11 cellular contexts compared by ENCODE assay signal in the genomic region with DNA sequence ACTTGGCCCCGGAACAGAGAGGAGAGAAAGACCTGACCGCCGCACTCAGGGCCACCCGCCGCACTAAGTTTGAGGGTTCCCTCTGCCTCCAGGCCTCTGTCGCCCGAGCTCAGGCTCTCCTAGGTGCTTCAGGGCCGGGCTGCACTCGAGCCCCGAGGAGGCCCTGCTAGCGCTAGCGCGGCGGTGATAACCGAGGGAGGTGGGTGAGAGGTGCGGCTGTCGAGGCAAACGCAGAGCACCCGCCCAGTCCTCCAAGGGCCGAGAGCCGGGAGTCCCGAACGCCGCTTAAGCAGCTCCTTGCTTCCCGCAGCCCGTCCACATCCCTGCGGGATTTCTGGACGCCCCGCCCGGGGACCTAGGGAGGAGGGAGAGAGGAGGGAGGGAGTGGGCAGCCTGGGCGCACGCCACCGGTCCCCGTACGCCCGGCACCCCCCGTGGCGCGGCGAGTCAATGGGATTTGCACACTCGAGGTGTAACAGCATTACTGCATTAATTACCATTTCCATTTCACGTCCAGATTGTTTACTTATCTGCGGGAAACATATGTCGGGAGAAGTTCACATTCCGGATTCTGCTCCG. TPM values are rescaled to one million over a fixed set of nuclear protein-coding genes. Genes with fewer than 3 reads are reported as not detected.
DNase-seq lines count a peak whose midpoint lies in the region; ATAC-seq and TF ChIP-seq lines count a peak whose summit lies in the region.
"Had no signal": no experiment of that assay in that cellular context is flagged by ENCODE, and none has a peak within 500 bp of the region (broad histone marks: within the 10 kb centered on the region; RNA-seq: fewer than 3 reads in every experiment).

No MANE protein-coding gene starts in this region.

- POLR2A ChIA-PET in activated CD4-positive, alpha-beta T cell treated with anti-CD3 and anti-CD28 coated beads, Interleukin-2, amount 10 ng/mL, durations not matched to agents 7 days and 5 days (lab: Charles Lee), result no interaction called here

- peak; percentile 59 for DNase-seq in activated CD4-positive, alpha-beta T cell treated with anti-CD3 and anti-CD28 coated beads, Interleukin-2, amount 10 ng/mL, durations not matched to agents 24 days and 14 days
- DNase-seq in activated CD4-positive, alpha-beta T cell treated with anti-CD3 and anti-CD28 coated beads, Interleukin-2, amount 10 ng/mL, durations not matched to agents 7 days and 5 days, result no peak
- DNase-seq in WERI-Rb-1, result peak; percentile 25
- peak in 1 of 2 donors; percentile 79 for DNase-seq in left lung
- no peak for DNase-seq in immature natural killer cell
- no peak for DNase-seq in NCI-H526 treated with DMSO at 0.1 percent for 48 hours (lab: John Stamatoyannopoulos, UW)
- DNase-seq: naive B cell had no signal

- H3K27ac ChIP-seq in WERI-Rb-1 (no peak overlapping the region), left lung (no peak overlapping the region), stomach smooth muscle (ENCODE audit: low read length) (no peak overlapping the region)

- peaks cover 82% of the 10 kb centered on the region for H3K27me3 Mint-ChIP-seq in activated CD4-positive, alpha-beta T cell treated with anti-CD3 and anti-CD28 coated beads, Interleukin-2, amount 10 ng/mL, durations not matched to agents 24 days and 14 days
- peaks cover 85% of the 10 kb centered on the region for H3K27me3 Mint-ChIP-seq in activated CD4-positive, alpha-beta T cell treated with anti-CD3 and anti-CD28 coated beads, Interleukin-2, amount 10 ng/mL, durations not matched to agents 7 days and 5 days
- H3K27me3 Mint-ChIP-seq in immature natural killer cell (ENCODE audit: low read depth in 3 of 3), result peaks cover 26 to 43% (median 28%) of the 10 kb centered on the region in 3 donors

- TF ChIP-seq CTCF in WERI-Rb-1 (IDR thresholded peaks at IDR 0.05; ENCODE audit: low read depth, low read length) (no peak), left lung (IDR thresholded peaks at IDR 0.05) (no peak)

- peaks cover 6% of the 10 kb centered on the region for H3K9me3 Mint-ChIP-seq in activated CD4-positive, alpha-beta T cell treated with anti-CD3 and anti-CD28 coated beads, Interleukin-2, amount 10 ng/mL, durations not matched to agents 24 days and 14 days
- no peaks in the 10 kb centered on the region for H3K9me3 Mint-ChIP-seq in activated CD4-positive, alpha-beta T cell treated with anti-CD3 and anti-CD28 coated beads, Interleukin-2, amount 10 ng/mL, durations not matched to agents 7 days and 5 days
- peaks cover 3 to 39% (median 12%) of the 10 kb centered on the region in 6 donors for H3K9me3 Mint-ChIP-seq in immature natural killer cell
- H3K9me3 Mint-ChIP-seq: central memory CD8-positive, alpha-beta T cell had no signal

- H3K36me3 Mint-ChIP-seq in activated CD4-positive, alpha-beta T cell treated with anti-CD3 and anti-CD28 coated beads, Interleukin-2, amount 10 ng/mL, durations not matched to agents 24 days and 14 days (ENCODE audit: low read depth), result no peaks in the 10 kb centered on the region
- peaks cover 7% of the 10 kb centered on the region for H3K36me3 Mint-ChIP-seq in activated CD4-positive, alpha-beta T cell treated with anti-CD3 and anti-CD28 coated beads, Interleukin-2, amount 10 ng/mL, durations not matched to agents 7 days and 5 days (ENCODE audit: low read depth)
- H3K36me3 Mint-ChIP-seq in immature natural killer cell, result peaks cover 0 to 3% (median 2%) of the 10 kb centered on the region in 3 donors

- peaks cover 27% of the 10 kb centered on the region for H3K27me3 ChIP-seq in WERI-Rb-1 (ENCODE audit: insufficient read depth, low read depth, severe bottlenecking)
- H3K27me3 ChIP-seq in left lung, result peaks cover 91 to 100% of the 10 kb centered on the region in 2 donors
- H3K27me3 ChIP-seq in stomach smooth muscle (ENCODE audit: control insufficient read depth in 1 of 2, insufficient read depth in 2 of 2, low read length in 2 of 2), result peaks cover 54 to 75% of the 10 kb centered on the region in 2 donors

- H3K36me3 ChIP-seq in WERI-Rb-1 (no peaks in the 10 kb centered on the region), left lung (no peaks in the 10 kb centered on the region), stomach smooth muscle (ENCODE audit: control insufficient read depth in 2 of 2, insufficient read depth in 2 of 2, low read length in 2 of 2) (no peaks in the 10 kb centered on the region)

- no peak overlapping the region for H3K9ac ChIP-seq in stomach smooth muscle (ENCODE audit: low read length in 2 of 2)

- intact Hi-C loops in activated CD4-positive, alpha-beta T cell treated with anti-CD3 and anti-CD28 coated beads, Interleukin-2, amount 10 ng/mL, durations not matched to agents 24 days and 14 days (cut with micrococcal nuclease), result loop anchor here (5.0 kb wide), 1 partner anchor 1176 kb away; the partner anchor contains the start of genes FOXL2 and FOXL2NB
- intact Hi-C loops in left lung (cut with DNase I), result no loop called here

- H3K27ac Mint-ChIP-seq in activated CD4-positive, alpha-beta T cell treated with anti-CD3 and anti-CD28 coated beads, Interleukin-2, amount 10 ng/mL, durations not matched to agents 24 days and 14 days, result no peak overlapping the region
- no peak overlapping the region for H3K27ac Mint-ChIP-seq in activated CD4-positive, alpha-beta T cell treated with anti-CD3 and anti-CD28 coated beads, Interleukin-2, amount 10 ng/mL, durations not matched to agents 7 days and 5 days
- H3K27ac Mint-ChIP-seq in immature natural killer cell, result no peak overlapping the region
- H3K27ac Mint-ChIP-seq: naive B cell had no signal

- peaks cover 3% of the 10 kb centered on the region for H3K4me1 Mint-ChIP-seq in activated CD4-positive, alpha-beta T cell treated with anti-CD3 and anti-CD28 coated beads, Interleukin-2, amount 10 ng/mL, durations not matched to agents 24 days and 14 days
- H3K4me1 Mint-ChIP-seq in activated CD4-positive, alpha-beta T cell treated with anti-CD3 and anti-CD28 coated beads, Interleukin-2, amount 10 ng/mL, durations not matched to agents 7 days and 5 days, result peaks cover 8% of the 10 kb centered on the region
- peaks cover 0 to 6% of the 10 kb centered on the region in 2 donors for H3K4me1 Mint-ChIP-seq in immature natural killer cell

- H3K9me3 ChIP-seq in WERI-Rb-1 (ENCODE audit: severe bottlenecking) (peaks cover 6% of the 10 kb centered on the region), left lung (no peaks in the 10 kb centered on the region), stomach smooth muscle (ENCODE audit: control insufficient read depth in 2 of 2, low read length in 2 of 2) (no peaks in the 10 kb centered on the region)

- ATAC-seq in left lung (peak; percentile 67), HG03442 (IDR thresholded peaks at IDR 0.05; ENCODE audit: unreplicated experiment) (no peak)

- H3K4me3 Mint-ChIP-seq in activated CD4-positive, alpha-beta T cell treated with anti-CD3 and anti-CD28 coated beads, Interleukin-2, amount 10 ng/mL, durations not matched to agents 24 days and 14 days, result no peak overlapping the region
- H3K4me3 Mint-ChIP-seq in activated CD4-positive, alpha-beta T cell treated with anti-CD3 and anti-CD28 coated beads, Interleukin-2, amount 10 ng/mL, durations not matched to agents 7 days and 5 days, result no peak overlapping the region
- no peak overlapping the region for H3K4me3 Mint-ChIP-seq in immature natural killer cell
- H3K4me3 Mint-ChIP-seq: central memory CD8-positive, alpha-beta T cell had no signal

- H3K4me3 ChIP-seq in WERI-Rb-1 (ENCODE audit: low read depth, low read length), result peak overlapping the region; percentile 40
- H3K4me3 ChIP-seq in left lung, result no peak overlapping the region
- H3K4me3 ChIP-seq in stomach smooth muscle (ENCODE audit: low read length in 2 of 2), result peak overlapping the region; percentile 38 to 65

- CTCF ChIA-PET in activated CD4-positive, alpha-beta T cell treated with anti-CD3 and anti-CD28 coated beads, Interleukin-2, amount 10 ng/mL, durations not matched to agents 7 days and 5 days (lab: Charles Lee), result no interaction called here

- H3K4me1 ChIP-seq in left lung (peaks cover 12 to 36% of the 10 kb centered on the region in 2 donors), stomach smooth muscle (ENCODE audit: control insufficient read depth, insufficient read depth, low read length) (peaks cover 37% of the 10 kb centered on the region)

RNA-seq across cellular contexts. Expression of gene SOX14, which starts 6.8 kb away (rescaled TPM):
- not detected in 2 replicates for total RNA-seq in activated CD4-positive, alpha-beta T cell treated with anti-CD3 and anti-CD28 coated beads, Interleukin-2, amount 10 ng/mL, durations not matched to agents 24 days and 14 days
- total RNA-seq in activated CD4-positive, alpha-beta T cell treated with anti-CD3 and anti-CD28 coated beads, Interleukin-2, amount 10 ng/mL, durations not matched to agents 7 days and 5 days, result not detected
- not detected for total RNA-seq in left lung
- polyA plus RNA-seq in immature natural killer cell, result not detected
- total RNA-seq: HT1080 had no signal

Comparison
In these comparisons a context has a peak if more than half of its experiments do, and no peak if none do; other contexts are left out.
1. DNase-seq: peak in activated CD4-positive, alpha-beta T cell treated with anti-CD3 and anti-CD28 coated beads, Interleukin-2, amount 10 ng/mL, durations not matched to agents 24 days and 14 days (single experiment) and WERI-Rb-1 (single experiment); none in activated CD4-positive, alpha-beta T cell treated with anti-CD3 and anti-CD28 coated beads, Interleukin-2, amount 10 ng/mL, durations not matched to agents 7 days and 5 days (single experiment), immature natural killer cell (0 of 3) and NCI-H526 treated with DMSO at 0.1 percent for 48 hours (single experiment).
2. H3K4me3 ChIP-seq: peak in WERI-Rb-1 (single experiment) and stomach smooth muscle (2 of 2); none in left lung (0 of 2).